In the genomic region with DNA sequence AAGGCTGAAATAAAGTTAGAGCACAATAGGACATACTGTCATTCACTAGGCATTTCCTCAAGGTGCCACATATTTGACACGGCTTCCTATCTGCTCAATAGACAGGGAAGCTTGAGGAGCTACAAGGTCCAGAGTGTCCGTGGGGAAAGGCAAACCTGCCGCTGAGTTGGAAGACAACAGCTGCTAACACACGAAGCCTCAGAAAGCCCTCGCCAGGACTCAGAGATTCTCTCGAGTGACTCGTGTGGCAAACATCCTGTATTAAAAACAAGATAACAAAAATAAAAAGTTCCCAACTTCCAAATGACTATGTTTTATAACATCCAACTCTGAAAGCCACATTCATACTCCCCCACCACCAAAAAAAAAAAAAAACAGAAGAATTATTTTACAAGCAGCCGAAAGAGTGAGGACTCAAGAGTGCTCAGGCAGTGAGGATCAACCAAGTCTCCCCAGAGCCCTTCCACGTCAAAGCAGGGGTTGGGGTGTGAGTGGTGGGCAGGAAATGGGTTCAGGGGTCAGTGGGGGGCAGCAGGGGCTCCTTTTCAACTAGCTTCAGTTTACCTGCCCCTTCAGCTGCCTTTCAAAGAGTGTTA, we compare ENCODE assay signal across 8 cellular contexts.
DNase-seq lines count a peak whose midpoint lies in the region; ATAC-seq and TF ChIP-seq lines count a peak whose summit lies in the region.

No MANE protein-coding gene starts in this region.

- no peak for ATAC-seq in HG02798 (IDR thresholded peaks at IDR 0.05; ENCODE audit: poor library complexity, unreplicated experiment)
- no peak for ATAC-seq in omental fat pad (ENCODE audit: low FRiP score)
- no peak for ATAC-seq in HG02571 (IDR thresholded peaks at IDR 0.05; ENCODE audit: unreplicated experiment)
- ATAC-seq in HG03025 (IDR thresholded peaks at IDR 0.05; ENCODE audit: low FRiP score, unreplicated experiment): no peak

- WGBS in mesendoderm (ENCODE audit: extremely low coverage, insufficient coverage, low lambda C conversion rate): no CpG with 5 or more reads among the region's 9 CpGs

- H2BK120ac ChIP-seq in mesendoderm (ENCODE audit: low read depth, low read length): no peak overlapping the region

- no peak overlapping the region for H3K18ac ChIP-seq in mesendoderm (ENCODE audit: low read length)

- H3K4ac ChIP-seq in mesendoderm (ENCODE audit: low read depth, low read length): peak overlapping the region; percentile 41

- H2AK5ac ChIP-seq in mesendoderm (ENCODE audit: low read length): no peak overlapping the region

- no peak for TF ChIP-seq CTCF in AG09309 (IDR thresholded peaks at IDR 0.05; ENCODE audit: control insufficient read depth, insufficient read depth, low read depth, low read length, missing control alignments)
- no peak for TF ChIP-seq CTCF in omental fat pad (IDR thresholded peaks at IDR 0.05)

- H3K79me2 ChIP-seq in mesendoderm (ENCODE audit: control insufficient read depth, insufficient read depth, low read length): peaks cover 2% of the 10 kb centered on the region

- no peak overlapping the region for H3K4me2 ChIP-seq in mesendoderm (ENCODE audit: low read length)

- H2BK15ac ChIP-seq in mesendoderm (replicated peaks; ENCODE audit: low read depth): no peak overlapping the region

- no peak overlapping the region for H3K56ac ChIP-seq in mesendoderm (ENCODE audit: low read length)

- no peaks in the 10 kb centered on the region for H3K36me3 ChIP-seq in mesendoderm (ENCODE audit: control insufficient read depth, insufficient read depth, low read length)

- no peaks in the 10 kb centered on the region for H3K27me3 ChIP-seq in mesendoderm (ENCODE audit: insufficient read depth, low read length, poor library complexity)

- peak overlapping the region; percentile 47 for H3K27ac ChIP-seq in mesendoderm (ENCODE audit: low read depth, low read length)

- peaks cover 18% of the 10 kb centered on the region for H3K4me1 ChIP-seq in mesendoderm (ENCODE audit: control insufficient read depth, low read depth, low read length)

- no peak overlapping the region for H4K5ac ChIP-seq in mesendoderm (ENCODE audit: low read length)

- H3K79me1 ChIP-seq in mesendoderm (ENCODE audit: low read length): peaks cover 2% of the 10 kb centered on the region

- no peak overlapping the region for H3K23ac ChIP-seq in mesendoderm (ENCODE audit: low read length)

- H3K4me3 ChIP-seq in AG09309 (ENCODE audit: control insufficient read depth, low read depth, low read length): no peak overlapping the region
- no peak overlapping the region for H3K4me3 ChIP-seq in mesendoderm (ENCODE audit: low read length)

- H4K8ac ChIP-seq in mesendoderm (ENCODE audit: low read depth, low read length): no peak overlapping the region

- peak overlapping the region; percentile 20 for H2BK5ac ChIP-seq in mesendoderm (ENCODE audit: low read length)

- H3K9ac ChIP-seq in mesendoderm (ENCODE audit: low read length): no peak overlapping the region

- DNase-seq in AG09309 (ENCODE audit: low read depth) (peak; percentile 69), HT1080 (ENCODE audit: low read depth) (peak; percentile 54), astrocyte of the hippocampus (ENCODE audit: low read depth, low spot score) (peak; percentile 69), mesendoderm (peak; percentile 73), omental fat pad (ENCODE audit: low spot score) (no peak)
